8 cellular contexts compared by ENCODE assay signal in genomic region chr3:72176537-72177041, GRCh38.
DNase-seq lines count a peak whose midpoint lies in the region; ATAC-seq and TF ChIP-seq lines count a peak whose summit lies in the region.

No MANE protein-coding gene starts in this region.

- ATAC-seq in GM21786 (IDR thresholded peaks at IDR 0.05; ENCODE audit: unreplicated experiment) (peak; percentile 93), lower lobe of right lung (peak; percentile 41 to 56)
- ATAC-seq in CD8-positive, alpha-beta T cell, result no peak

- H3K4me3 Mint-ChIP-seq in CD8-positive, alpha-beta T cell, result no peak overlapping the region

- no peak overlapping the region; the same call in 1 of the 2 replicates for H3K9ac ChIP-seq in MM.1S (ENCODE audit: low read length)

- H3F3A ChIP-seq in MM.1S (ENCODE audit: insufficient read depth, low read length), result peaks cover 4% of the 10 kb centered on the region; the same call in 1 of the 2 replicates

- H3K4me2 ChIP-seq in MM.1S (ENCODE audit: low read depth, low read length), result peak overlapping the region; percentile 72

- H3K4me3 ChIP-seq in GM12875 (ENCODE audit: low read depth, low read length) (peak overlapping the region; percentile 26), MM.1S (ENCODE audit: low read length) (peak overlapping the region; percentile 11; the same call in 1 of the 2 replicates), lower lobe of right lung (no peak overlapping the region)
- H3K4me3 ChIP-seq in CD8-positive, alpha-beta T cell (ENCODE audit: low read depth, low read length), result no peak overlapping the region

- H3K4me1 ChIP-seq in MM.1S (ENCODE audit: low read length) (peaks cover 27% of the 10 kb centered on the region), lower lobe of right lung (peaks cover 28% of the 10 kb centered on the region)
- peaks cover 12% of the 10 kb centered on the region for H3K4me1 ChIP-seq in CD8-positive, alpha-beta T cell (ENCODE audit: insufficient read depth, low read length)

- H3K27ac ChIP-seq in MM.1S (ENCODE audit: low read length) (peak overlapping the region; percentile 14; the same call in 1 of the 2 replicates), lower lobe of right lung (no peak overlapping the region)
- H3K27ac ChIP-seq in CD8-positive, alpha-beta T cell (ENCODE audit: low read depth, low read length), result no peak overlapping the region

- POLR2A ChIA-PET in CD8-positive, alpha-beta T cell (lab: Charles Lee), result no interaction called here

- no peaks in the 10 kb centered on the region for H3K27me3 ChIP-seq in MM.1S (replicated peaks; ENCODE audit: insufficient read depth, low read length)
- no peaks in the 10 kb centered on the region for H3K27me3 ChIP-seq in lower lobe of right lung (ENCODE audit: low read depth)
- H3K27me3 ChIP-seq in CD8-positive, alpha-beta T cell (ENCODE audit: insufficient read depth, low read length), result no peaks in the 10 kb centered on the region

- no peaks in the 10 kb centered on the region for H3K79me2 ChIP-seq in MM.1S (ENCODE audit: low read length)

- DNase-seq in MM.1S (peak; percentile 77), lower lobe of right lung (no peak), RKO (ENCODE audit: low spot score) (no peak)
- DNase-seq in activated CD4-positive, alpha-beta T cell treated with anti-CD3 and anti-CD28 coated beads for 48 hours, result no peak
- DNase-seq in CD8-positive, alpha-beta T cell, result no peak
- no peak for DNase-seq in stimulated activated CD8-positive, alpha-beta memory T cell treated with anti-CD3 and anti-CD28 coated beads, Interleukin-4, amount 100 ng/mL, for 48 hours

- no peak for TF ChIP-seq CTCF in GM12875 (IDR thresholded peaks at IDR 0.05; ENCODE audit: borderline replicate concordance, insufficient read depth, low read depth, low read length)
- TF ChIP-seq CTCF in MM.1S (IDR thresholded peaks at IDR 0.05; ENCODE audit: low read length), result no peak
- no peak for TF ChIP-seq CTCF in lower lobe of right lung (IDR thresholded peaks at IDR 0.05)
- no peak for TF ChIP-seq CTCF in CD8-positive, alpha-beta T cell (IDR thresholded peaks at IDR 0.05)

- H4K20me1 ChIP-seq in MM.1S (ENCODE audit: insufficient read depth, low read length), result no peaks in the 10 kb centered on the region

- 0 out of 2 replicates have a peak overlapping the region, but pooled peaks have one; percentile 11 for H2AFZ ChIP-seq in MM.1S (ENCODE audit: low read length)

- H3K36me3 ChIP-seq in MM.1S (replicated peaks; ENCODE audit: insufficient read depth, low read length) (no peaks in the 10 kb centered on the region), lower lobe of right lung (no peaks in the 10 kb centered on the region)
- H3K36me3 ChIP-seq in CD8-positive, alpha-beta T cell (ENCODE audit: insufficient read depth, low read length), result no peaks in the 10 kb centered on the region

- intact Hi-C loops in lower lobe of right lung (cut with DNase I), result no loop called here
- intact Hi-C loops in CD8-positive, alpha-beta T cell (cut with DNase I, micrococcal nuclease), result no loop called here

- peaks cover 17% of the 10 kb centered on the region for H3K27me3 Mint-ChIP-seq in CD8-positive, alpha-beta T cell (ENCODE audit: low read depth)

- H3K9me3 ChIP-seq in MM.1S (replicated peaks; ENCODE audit: insufficient read depth, low read length) (no peaks in the 10 kb centered on the region), lower lobe of right lung (no peaks in the 10 kb centered on the region)
- H3K9me3 ChIP-seq in CD8-positive, alpha-beta T cell (ENCODE audit: low read length), result no peaks in the 10 kb centered on the region

- no peak overlapping the region for H3K27ac Mint-ChIP-seq in CD8-positive, alpha-beta T cell

- no peaks in the 10 kb centered on the region for H3K9me3 Mint-ChIP-seq in CD8-positive, alpha-beta T cell

- peaks cover 7% of the 10 kb centered on the region for H3K4me1 Mint-ChIP-seq in CD8-positive, alpha-beta T cell (ENCODE audit: low read depth)

- H3K36me3 Mint-ChIP-seq in CD8-positive, alpha-beta T cell, result no peaks in the 10 kb centered on the region

- CTCF ChIA-PET in CD8-positive, alpha-beta T cell (lab: Charles Lee), result no interaction called here

- no peaks in the 10 kb centered on the region for H3K9me2 ChIP-seq in MM.1S (replicated peaks; ENCODE audit: insufficient read depth, low read length)

Comparison
In these comparisons a context has a peak if more than half of its experiments do, and no peak if none do; other contexts are left out.
1. H3K4me3 ChIP-seq: peak in GM12875 (single experiment) and MM.1S (single experiment); none in lower lobe of right lung (single experiment) and CD8-positive, alpha-beta T cell (single experiment).